Comparison of ENCODE assay signal across 2 cellular contexts in the genomic region with DNA sequence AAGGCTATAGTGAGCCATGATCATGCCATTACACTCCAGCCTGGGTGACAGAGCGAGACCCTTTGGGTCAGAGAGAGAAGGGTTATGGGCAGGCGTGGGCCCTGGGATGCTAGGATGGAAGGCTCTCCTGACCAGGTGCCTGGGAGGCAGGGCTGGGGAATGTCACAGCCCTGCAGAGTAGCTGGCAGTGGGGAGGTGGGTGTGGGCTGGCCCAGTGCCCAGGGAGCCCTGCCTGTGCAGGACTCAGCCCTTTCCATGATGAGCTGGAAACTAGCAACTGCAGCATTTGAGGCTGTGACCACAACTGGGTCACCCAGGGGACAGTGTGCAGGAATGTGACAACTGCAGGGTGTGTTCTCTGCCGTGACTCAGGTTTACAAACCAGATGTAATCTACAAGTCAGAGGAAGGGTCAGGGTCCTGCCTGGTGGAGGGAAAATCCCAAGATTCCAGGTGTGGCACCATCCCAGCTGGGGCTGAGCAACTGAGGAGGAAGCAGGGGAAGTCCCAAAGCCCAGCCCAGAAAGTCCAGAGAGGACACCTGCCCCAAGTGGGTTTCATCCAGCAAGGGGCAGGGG.
A peak's percentile ranks its signal among the peaks of the same experiment; 100 is the strongest.
TF ChIP-seq lines count a peak whose summit lies in the region.

No MANE protein-coding gene starts in this region.

TF ChIP-seq in Ishikawa, 13 proteins besides CTCF, POLR2A, EP300 and RAD21 (continued from another document):
- TF ChIP-seq ZBTB7A (IDR thresholded peaks at IDR 0.05; ENCODE audit: low read depth) (peak; percentile 49; the same call in 1 of the 2 replicates), TCF12 (IDR thresholded peaks at IDR 0.05; ENCODE audit: low read depth) (no peak), CREB1 (IDR thresholded peaks at IDR 0.05; ENCODE audit: low read depth) (no peak)
TF ChIP-seq in Ishikawa: peak in this region for 3.

TF ChIP-seq in K562, 482 proteins besides CTCF, POLR2A, EP300 and RAD21 (continued from another document and continues in another):
- peak; percentile 89 for TF ChIP-seq NFE2 (IDR thresholded peaks at IDR 0.05; ENCODE audit: low read depth)
- peak; percentile 21 for TF ChIP-seq CCNT2 (IDR thresholded peaks at IDR 0.05; ENCODE audit: borderline replicate concordance, extremely low read depth, insufficient read length, low read depth, low read length)
- 0 out of 2 replicates have a peak, but pooled peaks have one; percentile 23 for TF ChIP-seq JUN (IDR thresholded peaks at IDR 0.05; ENCODE audit: borderline replicate concordance, low read depth, low read length)
- TF ChIP-seq JUN (CRISPR knock-in tag; IDR thresholded peaks at IDR 0.05; ENCODE audit: borderline replicate concordance): no peak
- TF ChIP-seq ZKSCAN1 (IDR thresholded peaks at IDR 0.05; ENCODE audit: low read depth, low read length): no peak
- TF ChIP-seq FOSL1 (tag; conservative IDR thresholded peaks at IDR 0.05): peak; percentile 81
- 0 out of 2 replicates have a peak, but pooled peaks have one; percentile 40 for TF ChIP-seq ZEB2 (IDR thresholded peaks at IDR 0.05)
- TF ChIP-seq NFXL1 (CRISPR knock-in tag; IDR thresholded peaks at IDR 0.05): no peak
- no peak for TF ChIP-seq CREBBP (IDR thresholded peaks at IDR 0.05; ENCODE audit: low read depth, low read length)
- peak; percentile 58 for TF ChIP-seq GATA2 (CRISPR knock-in tag; IDR thresholded peaks at IDR 0.05)
- no peak for TF ChIP-seq ZNF134 (CRISPR knock-in tag; conservative IDR thresholded peaks at IDR 0.05)
- no peak for TF ChIP-seq ZNF232 (CRISPR knock-in tag; IDR thresholded peaks at IDR 0.05)
- peak; percentile 78 for TF ChIP-seq ARID1B (IDR thresholded peaks at IDR 0.05)
- TF ChIP-seq SP1 (CRISPR knock-in tag; IDR thresholded peaks at IDR 0.05): no peak
- TF ChIP-seq CBFB (CRISPR knock-in tag; IDR thresholded peaks at IDR 0.05): no peak
- TF ChIP-seq BACH1 (tag; IDR thresholded peaks at IDR 0.05): no peak
- TF ChIP-seq TFAM (CRISPR knock-in tag; conservative IDR thresholded peaks at IDR 0.05): no peak
- TF ChIP-seq YY1 (IDR thresholded peaks at IDR 0.05; ENCODE audit: borderline replicate concordance in 1 of 3, control insufficient read depth in 1 of 3, extremely low read depth in 1 of 3, insufficient read depth in 3 of 3, insufficient read length in 1 of 3, insufficient replicate concordance in 2 of 3, low read depth in 1 of 3, low read length in 2 of 3): no peak
- peak; percentile 26 to 30; a peak in 1 of 4 replicates for TF ChIP-seq NRF1 (conservative IDR thresholded peaks at IDR 0.05 in 1 of 2, IDR thresholded peaks at IDR 0.05 in 1 of 2)
- no peak for TF ChIP-seq FOXK1 (CRISPR knock-in tag; IDR thresholded peaks at IDR 0.05; ENCODE audit: borderline replicate concordance)
- TF ChIP-seq, protein P1, sequence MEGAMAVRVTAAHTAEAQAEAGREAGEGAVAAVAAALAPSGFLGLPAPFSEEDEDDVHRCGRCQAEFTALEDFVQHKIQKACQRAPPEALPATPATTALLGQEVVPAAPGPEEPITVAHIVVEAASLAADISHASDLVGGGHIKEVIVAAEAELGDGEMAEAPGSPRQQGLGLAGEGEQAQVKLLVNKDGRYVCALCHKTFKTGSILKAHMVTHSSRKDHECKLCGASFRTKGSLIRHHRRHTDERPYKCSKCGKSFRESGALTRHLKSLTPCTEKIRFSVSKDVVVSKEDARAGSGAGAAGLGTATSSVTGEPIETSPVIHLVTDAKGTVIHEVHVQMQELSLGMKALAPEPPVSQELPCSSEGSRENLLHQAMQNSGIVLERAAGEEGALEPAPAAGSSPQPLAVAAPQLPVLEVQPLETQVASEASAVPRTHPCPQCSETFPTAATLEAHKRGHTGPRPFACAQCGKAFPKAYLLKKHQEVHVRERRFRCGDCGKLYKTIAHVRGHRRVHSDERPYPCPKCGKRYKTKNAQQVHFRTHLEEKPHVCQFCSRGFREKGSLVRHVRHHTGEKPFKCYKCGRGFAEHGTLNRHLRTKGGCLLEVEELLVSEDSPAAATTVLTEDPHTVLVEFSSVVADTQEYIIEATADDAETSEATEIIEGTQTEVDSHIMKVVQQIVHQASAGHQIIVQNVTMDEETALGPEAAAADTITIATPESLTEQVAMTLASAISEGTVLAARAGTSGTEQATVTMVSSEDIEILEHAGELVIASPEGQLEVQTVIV (CRISPR knock-in tag; IDR thresholded peaks at IDR 0.05; ENCODE audit: borderline replicate concordance): no peak
- peak; percentile 81 for TF ChIP-seq CTBP1 (IDR thresholded peaks at IDR 0.05; ENCODE audit: borderline replicate concordance)
- TF ChIP-seq, protein P2, sequence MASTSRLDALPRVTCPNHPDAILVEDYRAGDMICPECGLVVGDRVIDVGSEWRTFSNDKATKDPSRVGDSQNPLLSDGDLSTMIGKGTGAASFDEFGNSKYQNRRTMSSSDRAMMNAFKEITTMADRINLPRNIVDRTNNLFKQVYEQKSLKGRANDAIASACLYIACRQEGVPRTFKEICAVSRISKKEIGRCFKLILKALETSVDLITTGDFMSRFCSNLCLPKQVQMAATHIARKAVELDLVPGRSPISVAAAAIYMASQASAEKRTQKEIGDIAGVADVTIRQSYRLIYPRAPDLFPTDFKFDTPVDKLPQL (IDR thresholded peaks at IDR 0.05; ENCODE audit: extremely low read depth, insufficient read length): no peak
- TF ChIP-seq LEF1 (IDR thresholded peaks at IDR 0.05): peak; percentile 58
- TF ChIP-seq MAZ (CRISPR knock-in tag; conservative IDR thresholded peaks at IDR 0.05 in 1 of 2, IDR thresholded peaks at IDR 0.05 in 1 of 2): peak in 1 of 2 experiments; percentile 40; a peak in 2 of 4 replicates
- peak; percentile 51; the same call in 1 of the 2 replicates for TF ChIP-seq TCF3 (CRISPR knock-in tag; IDR thresholded peaks at IDR 0.05)
- no peak for TF ChIP-seq TAL1 (IDR thresholded peaks at IDR 0.05)
- no peak for TF ChIP-seq NFATC3 (IDR thresholded peaks at IDR 0.05)
- no peak for TF ChIP-seq ARID2 (IDR thresholded peaks at IDR 0.05)
- TF ChIP-seq ZNF696 (CRISPR knock-in tag; conservative IDR thresholded peaks at IDR 0.05): no peak
- TF ChIP-seq CBX3 (IDR thresholded peaks at IDR 0.05; ENCODE audit: borderline replicate concordance in 1 of 2, low read length in 2 of 2): peak in 1 of 2 experiments; percentile 75; a peak in 1 of 3 replicates
- TF ChIP-seq SOX6 (IDR thresholded peaks at IDR 0.05): no peak
- peak; percentile 40 for TF ChIP-seq RFX1 (IDR thresholded peaks at IDR 0.05)
- no peak for TF ChIP-seq ZNF408 (CRISPR knock-in tag; IDR thresholded peaks at IDR 0.05; ENCODE audit: low read depth)
- TF ChIP-seq ZNF263 (CRISPR knock-in tag; IDR thresholded peaks at IDR 0.05; ENCODE audit: borderline replicate concordance): no peak
- TF ChIP-seq YBX1 (IDR thresholded peaks at IDR 0.05): no peak
- TF ChIP-seq SMARCA4 (IDR thresholded peaks at IDR 0.05): peak; percentile 76
- TF ChIP-seq HDAC1 (IDR thresholded peaks at IDR 0.05): peak in 1 of 2 experiments; percentile 58; a peak in 1 of 4 replicates
- TF ChIP-seq CBFA2T3 (IDR thresholded peaks at IDR 0.05): peak; percentile 67
- TF ChIP-seq HDGF (IDR thresholded peaks at IDR 0.05): 0 out of 2 replicates have a peak, but pooled peaks have one; percentile 55
- TF ChIP-seq MTF1 (CRISPR knock-in tag; IDR thresholded peaks at IDR 0.05; ENCODE audit: borderline replicate concordance): no peak
- TF ChIP-seq NFIX (CRISPR knock-in tag; IDR thresholded peaks at IDR 0.05; ENCODE audit: low read depth): no peak
- peak; percentile 27; the same call in 1 of the 2 replicates for TF ChIP-seq ESRRA (IDR thresholded peaks at IDR 0.05; ENCODE audit: borderline replicate concordance, low read depth)
- TF ChIP-seq L3MBTL2 (IDR thresholded peaks at IDR 0.05): no peak
- no peak for TF ChIP-seq MXI1 (IDR thresholded peaks at IDR 0.05; ENCODE audit: low read depth, low read length)
- peak; percentile 85 for TF ChIP-seq SMARCE1 (IDR thresholded peaks at IDR 0.05)
- no peak for TF ChIP-seq BRF1 (IDR thresholded peaks at IDR 0.05; ENCODE audit: borderline replicate concordance, extremely low read depth, insufficient read length)
- TF ChIP-seq LARP7 (IDR thresholded peaks at IDR 0.05): no peak
- TF ChIP-seq CEBPB (tag; IDR thresholded peaks at IDR 0.05): no peak
- peak; percentile 6 for TF ChIP-seq MEIS2 (IDR thresholded peaks at IDR 0.05; ENCODE audit: partially characterized antibody)
- TF ChIP-seq, protein P3, sequence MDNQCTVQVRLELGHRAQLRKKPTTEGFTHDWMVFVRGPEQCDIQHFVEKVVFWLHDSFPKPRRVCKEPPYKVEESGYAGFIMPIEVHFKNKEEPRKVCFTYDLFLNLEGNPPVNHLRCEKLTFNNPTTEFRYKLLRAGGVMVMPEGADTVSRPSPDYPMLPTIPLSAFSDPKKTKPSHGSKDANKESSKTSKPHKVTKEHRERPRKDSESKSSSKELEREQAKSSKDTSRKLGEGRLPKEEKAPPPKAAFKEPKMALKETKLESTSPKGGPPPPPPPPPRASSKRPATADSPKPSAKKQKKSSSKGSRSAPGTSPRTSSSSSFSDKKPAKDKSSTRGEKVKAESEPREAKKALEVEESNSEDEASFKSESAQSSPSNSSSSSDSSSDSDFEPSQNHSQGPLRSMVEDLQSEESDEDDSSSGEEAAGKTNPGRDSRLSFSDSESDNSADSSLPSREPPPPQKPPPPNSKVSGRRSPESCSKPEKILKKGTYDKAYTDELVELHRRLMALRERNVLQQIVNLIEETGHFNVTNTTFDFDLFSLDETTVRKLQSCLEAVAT (IDR thresholded peaks at IDR 0.05): 0 out of 4 replicates have a peak, but pooled peaks of 1 of the 2 experiments have one; percentile 26
- TF ChIP-seq MAFK (IDR thresholded peaks at IDR 0.05; ENCODE audit: low read length): peak; percentile 37; the same call in 1 of the 2 replicates
- no peak for TF ChIP-seq MYBL2 (IDR thresholded peaks at IDR 0.05; ENCODE audit: low read depth)
- TF ChIP-seq MYBL2 (CRISPR knock-in tag; IDR thresholded peaks at IDR 0.05; ENCODE audit: borderline replicate concordance): no peak
- TF ChIP-seq GABPB1 (CRISPR knock-in tag; IDR thresholded peaks at IDR 0.05): no peak
- no peak for TF ChIP-seq KLF16 (IDR thresholded peaks at IDR 0.05)
- peak; percentile 66; the same call in 1 of the 2 replicates for TF ChIP-seq CBFA2T2 (conservative IDR thresholded peaks at IDR 0.05)
- TF ChIP-seq JUND (IDR thresholded peaks at IDR 0.05; ENCODE audit: borderline replicate concordance, low read depth, low read length): peak; percentile 74
- peak; percentile 75; the same call in 1 of the 3 replicates for TF ChIP-seq JUND (tag; IDR thresholded peaks at IDR 0.05; ENCODE audit: borderline replicate concordance, low read depth, low read length)
- 0 out of 2 replicates have a peak, but pooled peaks have one; percentile 10 for TF ChIP-seq MAFG (tag; conservative IDR thresholded peaks at IDR 0.05)
- TF ChIP-seq MTA2 (IDR thresholded peaks at IDR 0.05; ENCODE audit: low read depth): peak; percentile 13; the same call in 1 of the 2 replicates
- TF ChIP-seq ZC3H8 (IDR thresholded peaks at IDR 0.05): no peak
- TF ChIP-seq TARDBP (IDR thresholded peaks at IDR 0.05): no peak
- peak; percentile 91 for TF ChIP-seq DPF2 (IDR thresholded peaks at IDR 0.05)
- peak in 1 of 2 experiments; percentile 47; a peak in 1 of 4 replicates for TF ChIP-seq TRIM24 (IDR thresholded peaks at IDR 0.05)
- no peak for TF ChIP-seq HOXB6 (CRISPR knock-in tag; IDR thresholded peaks at IDR 0.05; ENCODE audit: borderline replicate concordance)
- TF ChIP-seq TRIM28 (IDR thresholded peaks at IDR 0.05): no peak
- TF ChIP-seq SMAD1 (IDR thresholded peaks at IDR 0.05; ENCODE audit: low read depth, low read length, partially characterized antibody): no peak
- TF ChIP-seq CBX8 (IDR thresholded peaks at IDR 0.05; ENCODE audit: borderline replicate concordance, extremely low read depth, low read depth, low read length, poor library complexity, severe bottlenecking): no peak
- TF ChIP-seq, protein P4, sequence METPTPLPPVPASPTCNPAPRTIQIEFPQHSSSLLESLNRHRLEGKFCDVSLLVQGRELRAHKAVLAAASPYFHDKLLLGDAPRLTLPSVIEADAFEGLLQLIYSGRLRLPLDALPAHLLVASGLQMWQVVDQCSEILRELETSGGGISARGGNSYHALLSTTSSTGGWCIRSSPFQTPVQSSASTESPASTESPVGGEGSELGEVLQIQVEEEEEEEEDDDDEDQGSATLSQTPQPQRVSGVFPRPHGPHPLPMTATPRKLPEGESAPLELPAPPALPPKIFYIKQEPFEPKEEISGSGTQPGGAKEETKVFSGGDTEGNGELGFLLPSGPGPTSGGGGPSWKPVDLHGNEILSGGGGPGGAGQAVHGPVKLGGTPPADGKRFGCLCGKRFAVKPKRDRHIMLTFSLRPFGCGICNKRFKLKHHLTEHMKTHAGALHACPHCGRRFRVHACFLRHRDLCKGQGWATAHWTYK (CRISPR knock-in tag; IDR thresholded peaks at IDR 0.05): no peak
- no peak for TF ChIP-seq GATAD2A (IDR thresholded peaks at IDR 0.05)
- no peak for TF ChIP-seq ZFP36 (IDR thresholded peaks at IDR 0.05; ENCODE audit: low read depth, low read length, partially characterized antibody)
- TF ChIP-seq, protein P5, sequence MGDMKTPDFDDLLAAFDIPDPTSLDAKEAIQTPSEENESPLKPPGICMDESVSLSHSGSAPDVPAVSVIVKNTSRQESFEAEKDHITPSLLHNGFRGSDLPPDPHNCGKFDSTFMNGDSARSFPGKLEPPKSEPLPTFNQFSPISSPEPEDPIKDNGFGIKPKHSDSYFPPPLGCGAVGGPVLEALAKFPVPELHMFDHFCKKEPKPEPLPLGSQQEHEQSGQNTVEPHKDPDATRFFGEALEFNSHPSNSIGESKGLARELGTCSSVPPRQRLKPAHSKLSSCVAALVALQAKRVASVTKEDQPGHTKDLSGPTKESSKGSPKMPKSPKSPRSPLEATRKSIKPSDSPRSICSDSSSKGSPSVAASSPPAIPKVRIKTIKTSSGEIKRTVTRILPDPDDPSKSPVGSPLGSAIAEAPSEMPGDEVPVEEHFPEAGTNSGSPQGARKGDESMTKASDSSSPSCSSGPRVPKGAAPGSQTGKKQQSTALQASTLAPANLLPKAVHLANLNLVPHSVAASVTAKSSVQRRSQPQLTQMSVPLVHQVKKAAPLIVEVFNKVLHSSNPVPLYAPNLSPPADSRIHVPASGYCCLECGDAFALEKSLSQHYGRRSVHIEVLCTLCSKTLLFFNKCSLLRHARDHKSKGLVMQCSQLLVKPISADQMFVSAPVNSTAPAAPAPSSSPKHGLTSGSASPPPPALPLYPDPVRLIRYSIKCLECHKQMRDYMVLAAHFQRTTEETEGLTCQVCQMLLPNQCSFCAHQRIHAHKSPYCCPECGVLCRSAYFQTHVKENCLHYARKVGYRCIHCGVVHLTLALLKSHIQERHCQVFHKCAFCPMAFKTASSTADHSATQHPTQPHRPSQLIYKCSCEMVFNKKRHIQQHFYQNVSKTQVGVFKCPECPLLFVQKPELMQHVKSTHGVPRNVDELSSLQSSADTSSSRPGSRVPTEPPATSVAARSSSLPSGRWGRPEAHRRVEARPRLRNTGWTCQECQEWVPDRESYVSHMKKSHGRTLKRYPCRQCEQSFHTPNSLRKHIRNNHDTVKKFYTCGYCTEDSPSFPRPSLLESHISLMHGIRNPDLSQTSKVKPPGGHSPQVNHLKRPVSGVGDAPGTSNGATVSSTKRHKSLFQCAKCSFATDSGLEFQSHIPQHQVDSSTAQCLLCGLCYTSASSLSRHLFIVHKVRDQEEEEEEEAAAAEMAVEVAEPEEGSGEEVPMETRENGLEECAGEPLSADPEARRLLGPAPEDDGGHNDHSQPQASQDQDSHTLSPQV (IDR thresholded peaks at IDR 0.05): peak; percentile 52; the same call in 1 of the 2 replicates
- no peak for TF ChIP-seq SMARCA5 (IDR thresholded peaks at IDR 0.05)
- peak; percentile 60 for TF ChIP-seq CREM (IDR thresholded peaks at IDR 0.05; ENCODE audit: low read depth)
- TF ChIP-seq ZNF57 (CRISPR knock-in tag; IDR thresholded peaks at IDR 0.05): no peak
